Comparison of ENCODE assay signal across 11 cellular contexts in the genomic region with DNA sequence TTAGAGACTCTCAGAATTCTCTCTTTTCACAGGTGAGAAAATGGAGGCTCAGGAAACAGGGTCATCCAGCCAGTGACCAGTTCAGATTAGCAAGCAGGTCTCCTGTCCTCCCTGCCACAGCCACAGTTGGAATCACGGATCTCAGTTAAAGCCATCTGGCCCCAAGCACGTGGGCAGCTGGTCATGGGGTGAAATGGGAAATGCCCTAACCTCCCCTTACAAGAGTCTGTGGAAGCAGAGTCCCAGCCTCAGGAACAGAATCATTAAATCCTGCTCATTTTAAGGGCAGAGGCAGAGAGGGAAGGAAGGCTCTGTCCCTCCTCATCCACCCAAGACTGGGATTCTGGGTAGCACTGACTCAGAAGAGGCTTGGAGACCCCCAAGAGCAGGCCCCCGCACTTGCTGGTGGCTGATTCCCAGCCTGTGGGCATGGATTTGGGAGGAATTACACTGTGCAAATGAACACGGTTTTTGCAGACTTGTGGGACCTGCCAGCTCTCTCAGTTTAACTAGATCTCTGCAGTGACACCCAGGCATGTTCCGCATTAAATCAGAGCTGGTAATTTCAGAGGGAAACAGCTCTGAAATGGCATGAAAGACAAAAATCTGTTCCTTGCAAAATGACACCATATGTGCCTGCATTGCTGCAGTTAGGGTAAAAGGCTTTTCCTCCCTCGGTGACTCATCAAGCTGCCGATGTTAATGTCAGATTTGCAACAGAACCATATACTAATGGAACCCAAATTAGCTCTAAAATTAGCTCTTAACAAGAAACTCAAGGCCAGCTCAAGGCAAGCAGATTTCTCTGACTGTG.
DNase-seq lines count a peak whose midpoint lies in the region; ATAC-seq and TF ChIP-seq lines count a peak whose summit lies in the region.
"Had no signal": no experiment of that assay in that cellular context is flagged by ENCODE, and none has a peak within 500 bp of the region (broad histone marks: within the 10 kb centered on the region; RNA-seq: fewer than 3 reads in every experiment).

No MANE protein-coding gene starts in this region.

- H3K27me3 Mint-ChIP-seq in activated T-cell treated with anti-CD3 and anti-CD28 coated beads, Interleukin-2, amount 50 U/mL, for 4 hours (ENCODE audit: low read depth) = peaks cover 32% of the 10 kb centered on the region

- H3K36me3 ChIP-seq in HUES64 (ENCODE audit: insufficient read depth, low read length) (no peaks in the 10 kb centered on the region), mesodermal cell (ENCODE audit: control insufficient read depth, insufficient read depth, low read length) (no peaks in the 10 kb centered on the region)
- H3K36me3 ChIP-seq: ovary, thoracic aorta had no signal

- TF ChIP-seq CTCF in AG04450 (IDR thresholded peaks at IDR 0.05; ENCODE audit: low read depth, low read length) = no peak

- H3K27me3 ChIP-seq in AG04450 (ENCODE audit: control insufficient read depth, insufficient read depth, low read length) = peaks cover 6% of the 10 kb centered on the region
- H3K27me3 ChIP-seq in HUES64 (ENCODE audit: insufficient read depth, low read length) = no peaks in the 10 kb centered on the region
- H3K27me3 ChIP-seq: ovary had no signal

- no peak overlapping the region for H3K4me3 Mint-ChIP-seq in activated T-cell treated with anti-CD3 and anti-CD28 coated beads, Interleukin-2, amount 50 U/mL, for 4 hours

- H3K27ac ChIP-seq in AG04450 (ENCODE audit: low read depth, low read length) (peak overlapping the region; percentile 66), HUES64 (ENCODE audit: low read depth, low read length) (peak overlapping the region; percentile 8; the same call in 1 of the 2 replicates), caudate nucleus (ENCODE audit: low read depth, low read length) (peak overlapping the region; percentile 90), mesodermal cell (ENCODE audit: low read depth, low read length, severe bottlenecking) (peak overlapping the region; percentile 94)
- H3K27ac ChIP-seq: thoracic aorta had no signal

- H3K4me1 ChIP-seq in HUES64 (ENCODE audit: insufficient read depth, low read length) = peaks cover 46% of the 10 kb centered on the region
- H3K4me1 ChIP-seq in mesodermal cell (ENCODE audit: control insufficient read depth, insufficient read depth, low read length, poor library complexity, severe bottlenecking) = peaks cover 42% of the 10 kb centered on the region

- no peaks in the 10 kb centered on the region for H3K9me3 ChIP-seq in AG04450 (ENCODE audit: control insufficient read depth, insufficient read depth, low read length)
- no peaks in the 10 kb centered on the region for H3K9me3 ChIP-seq in HUES64 (ENCODE audit: insufficient read depth, low read depth, low read length)
- H3K9me3 ChIP-seq in mesodermal cell (ENCODE audit: control insufficient read depth, low read length) = no peaks in the 10 kb centered on the region
- H3K9me3 ChIP-seq: ovary, thoracic aorta had no signal

- no peak overlapping the region for H3K9ac ChIP-seq in HUES64 (ENCODE audit: low read depth, low read length)

- no peaks in the 10 kb centered on the region for H3K36me3 Mint-ChIP-seq in activated T-cell treated with anti-CD3 and anti-CD28 coated beads, Interleukin-2, amount 50 U/mL, for 4 hours (ENCODE audit: insufficient read depth)

- ATAC-seq in activated T-cell treated with anti-CD3 and anti-CD28 coated beads, Interleukin-2, amount 50 U/mL, for 4 hours = no peak

- CTCF ChIA-PET in AG04450 (lab: Charles Lee) = interaction anchor here (0.7 to 2.5 kb wide), 4 partner anchors 10 to 465 kb away, joined by 3 to 18 read pairs (median 4); no protein-coding TSS in a partner anchor

- H3K4me3 ChIP-seq in AG04450 (ENCODE audit: low read depth, low read length) (no peak overlapping the region; the same call in 1 of the 2 replicates), HUES64 (ENCODE audit: low read length) (no peak overlapping the region; the same call in 1 of the 2 replicates), mesodermal cell (ENCODE audit: extremely low read depth, insufficient read depth, low read length, poor library complexity, severe bottlenecking) (peak overlapping the region; percentile 12)
- H3K4me3 ChIP-seq: ovary, thoracic aorta had no signal

- DNase-seq in AG04450 (ENCODE audit: low read depth, low spot score) = no peak
- peak in 33 of 61 donors; percentile 15 to 87 (median 50) for DNase-seq in caudate nucleus (lab: John Stamatoyannopoulos, UW)
- DNase-seq in COR-L47 (lab: John Stamatoyannopoulos, UW) = no peak
- no peak for DNase-seq in NCI-H2107 (lab: John Stamatoyannopoulos, UW)
- no peak for DNase-seq in NCI-H1092 (lab: John Stamatoyannopoulos, UW)
- DNase-seq in activated T-cell treated with anti-CD3 and anti-CD28 coated beads, Interleukin-2, amount 50 U/mL, for 4 hours = no peak
- DNase-seq: DMS79, ovary had no signal

- peaks cover 13% of the 10 kb centered on the region for H3K4me1 Mint-ChIP-seq in activated T-cell treated with anti-CD3 and anti-CD28 coated beads, Interleukin-2, amount 50 U/mL, for 4 hours (ENCODE audit: low read depth)

- POLR2A ChIA-PET in AG04450 (lab: Yijun Ruan, JAX) = interaction anchor here (0.6 to 1.4 kb wide), 3 partner anchors 33 to 169 kb away, joined by 3 to 7 read pairs (median 4); a partner anchor contains a TSS

- H3K9me3 Mint-ChIP-seq in activated T-cell treated with anti-CD3 and anti-CD28 coated beads, Interleukin-2, amount 50 U/mL, for 4 hours = no peaks in the 10 kb centered on the region

- 50% methylated on average over 7 of the region's 7 CpGs for WGBS in HUES64
- 38 to 48% methylated on average over 4 to 7 of the region's 7 CpGs for WGBS in mesodermal cell (ENCODE audit: insufficient coverage in 2 of 2), 2 experiments

Comparison
In these comparisons a context has a peak if more than half of its experiments do, and no peak if none do; other contexts are left out.
1. DNase-seq: peak in caudate nucleus (33 of 61); none in AG04450 (single experiment), COR-L47 (single experiment), NCI-H2107 (single experiment), NCI-H1092 (single experiment) and activated T-cell treated with anti-CD3 and anti-CD28 coated beads, Interleukin-2, amount 50 U/mL, for 4 hours (single experiment).
2. H3K27ac ChIP-seq: peak in every context shown above with its lines; median percentile 94 in mesodermal cell; 90 in caudate nucleus; 66 in AG04450; 8 in HUES64.